8 cellular contexts compared by ENCODE assay signal in genomic region chr5:16616536-16617271, GRCh38. TPM values are rescaled to one million over a fixed set of nuclear protein-coding genes. Genes with fewer than 3 reads are reported as not detected.
DNase-seq lines count a peak whose midpoint lies in the region; ATAC-seq and TF ChIP-seq lines count a peak whose summit lies in the region.

Gene RETREG1 (minus strand): TSS chr5:16616997. CDS start chr5:16616971, 26 bp downstream.

- H3K4me1 ChIP-seq in fibroblast of lung (ENCODE audit: control insufficient read depth, extremely low read depth, insufficient read depth, low read length), result peaks cover 2% of the 10 kb centered on the region

- DNase-seq in NCI-H524 (lab: John Stamatoyannopoulos, UW), result peak; percentile 55 to 71
- no peak for DNase-seq in NCI-H524 treated with DMSO at 0.1 percent for 48 hours (lab: John Stamatoyannopoulos, UW)
- DNase-seq in NCI-H748 (lab: John Stamatoyannopoulos, UW; ENCODE audit: unreplicated experiment), result peak; percentile 90
- DNase-seq in activated T-cell treated with anti-CD3 and anti-CD28 coated beads, Interleukin-2, amount 50 U/mL, for 48 hours, result peak; percentile 82 to 88
- peak in 1 of 2 donors; percentile 29 for DNase-seq in fibroblast of lung (ENCODE audit: low read depth in 2 of 2)
- peak; percentile 80 for DNase-seq in nephron progenitor cell

- H3K27me3 Mint-ChIP-seq in nephron progenitor cell (ENCODE audit: low read depth, poor library complexity), result peaks cover 40% of the 10 kb centered on the region
- no peaks in the 10 kb centered on the region for H3K27me3 Mint-ChIP-seq in stimulated activated naive CD8-positive, alpha-beta T cell treated with anti-CD3 and anti-CD28 coated beads, Interleukin-15, Interleukin-2, amounts not matched to agents 100 ng/mL and 50 ng/mL, for 24 hours

- H3K27ac Mint-ChIP-seq in nephron progenitor cell, result no peak within 1 kb of the TSS
- H3K27ac Mint-ChIP-seq in stimulated activated naive CD8-positive, alpha-beta T cell treated with anti-CD3 and anti-CD28 coated beads, Interleukin-15, Interleukin-2, amounts not matched to agents 100 ng/mL and 50 ng/mL, for 24 hours, result peak within 1 kb of the TSS; percentile 82

- H3K27me3 ChIP-seq in fibroblast of lung (ENCODE audit: control insufficient read depth, insufficient read depth, low read length), result peaks cover 20% of the 10 kb centered on the region

- H3K9ac ChIP-seq in fibroblast of lung (ENCODE audit: insufficient read depth, low read length), result no peak within 1 kb of the TSS

- H3K9me3 Mint-ChIP-seq in nephron progenitor cell, result peaks cover 4% of the 10 kb centered on the region
- H3K9me3 Mint-ChIP-seq in stimulated activated naive CD8-positive, alpha-beta T cell treated with anti-CD3 and anti-CD28 coated beads, Interleukin-15, Interleukin-2, amounts not matched to agents 100 ng/mL and 50 ng/mL, for 24 hours, result no peaks in the 10 kb centered on the region

- ATAC-seq in HG02970 (IDR thresholded peaks at IDR 0.05; ENCODE audit: low FRiP score, unreplicated experiment), result peak; percentile 51

- H3K79me2 ChIP-seq in fibroblast of lung (ENCODE audit: control insufficient read depth, insufficient read depth, low read length), result no peaks in the 10 kb centered on the region

- H3K27ac ChIP-seq in fibroblast of lung (ENCODE audit: insufficient read depth, low read length), result no peak within 1 kb of the TSS

- H3K36me3 ChIP-seq in fibroblast of lung (ENCODE audit: control insufficient read depth, insufficient read depth, low read length), result no peaks in the 10 kb centered on the region

- no peak for TF ChIP-seq CTCF in fibroblast of lung (conservative IDR thresholded peaks at IDR 0.05 in 1 of 2, IDR thresholded peaks at IDR 0.05 in 1 of 2; ENCODE audit: low read depth in 1 of 2, low read length in 2 of 2)
- TF ChIP-seq CTCF in nephron progenitor cell (IDR thresholded peaks at IDR 0.05), result no peak

- H3K36me3 Mint-ChIP-seq in nephron progenitor cell (ENCODE audit: low read depth), result peaks cover 4% of the 10 kb centered on the region
- peaks cover 10% of the 10 kb centered on the region for H3K36me3 Mint-ChIP-seq in stimulated activated naive CD8-positive, alpha-beta T cell treated with anti-CD3 and anti-CD28 coated beads, Interleukin-15, Interleukin-2, amounts not matched to agents 100 ng/mL and 50 ng/mL, for 24 hours (ENCODE audit: low read depth)

- peak within 1 kb of the TSS; percentile 77 for H3K4me2 ChIP-seq in fibroblast of lung (ENCODE audit: extremely low read depth, insufficient read depth, low read length)

- H3K9me3 ChIP-seq in fibroblast of lung (ENCODE audit: control insufficient read depth, insufficient read depth, low read depth, low read length), result no peaks in the 10 kb centered on the region

- peak within 1 kb of the TSS; percentile 45 for H2AFZ ChIP-seq in fibroblast of lung (ENCODE audit: low read length)

- H3K4me3 Mint-ChIP-seq in nephron progenitor cell, result peak within 1 kb of the TSS; percentile 89
- no peak within 1 kb of the TSS for H3K4me3 Mint-ChIP-seq in stimulated activated naive CD8-positive, alpha-beta T cell treated with anti-CD3 and anti-CD28 coated beads, Interleukin-15, Interleukin-2, amounts not matched to agents 100 ng/mL and 50 ng/mL, for 24 hours

- peaks cover 14% of the 10 kb centered on the region for H3K4me1 Mint-ChIP-seq in nephron progenitor cell
- peaks cover 45% of the 10 kb centered on the region for H3K4me1 Mint-ChIP-seq in stimulated activated naive CD8-positive, alpha-beta T cell treated with anti-CD3 and anti-CD28 coated beads, Interleukin-15, Interleukin-2, amounts not matched to agents 100 ng/mL and 50 ng/mL, for 24 hours (ENCODE audit: low read depth)

- H3K4me3 ChIP-seq in fibroblast of lung (replicated peaks in 1 of 4; ENCODE audit: control extremely low read depth in 1 of 4, insufficient read depth in 1 of 4, low read depth in 3 of 4, low read length in 4 of 4), result peak within 1 kb of the TSS; percentile 35 to 62 (median 50)

- no peaks in the 10 kb centered on the region for H4K20me1 ChIP-seq in fibroblast of lung (ENCODE audit: control insufficient read depth, extremely low read depth, insufficient read depth, low read length)

RNA-seq across cellular contexts. Expression of gene RETREG1, which starts in this region (rescaled TPM):
- total RNA-seq in fibroblast of lung, result 0.51 and 0.99 TPM in 2 replicates
- 0.19 and 0.41 TPM in 2 replicates for polyA plus RNA-seq in fibroblast of lung
- polyA plus RNA-seq in fibroblast of lung (2012), result 0.08 and 0.36 TPM in 2 replicates
- polyA minus RNA-seq in fibroblast of lung (ENCODE audit: low replicate concordance), result 0.20 and 0.30 TPM in 2 replicates
